ENCODE assay signal across 8 cellular contexts in genomic region chr10:110077436-110078120, GRCh38.
A peak's percentile ranks its signal among the peaks of the same experiment; 100 is the strongest.
DNase-seq lines count a peak whose midpoint lies in the region; ATAC-seq and TF ChIP-seq lines count a peak whose summit lies in the region.

No MANE protein-coding gene starts in this region.

- H3K4me3 ChIP-seq in Caco-2 (ENCODE audit: low read depth, low read length): no peak overlapping the region
- peak overlapping the region; percentile 40 for H3K4me3 ChIP-seq in NB4 (ENCODE audit: low read depth, low read length)

- intact Hi-C loops in Caco-2 (cut with micrococcal nuclease; ENCODE audit: unreplicated experiment) (loop anchor here (1.0 kb wide), 2 partner anchors 9 to 70 kb away; partner anchors contain the start of gene ADD3), posterior vena cava (cut with DNase I) (no loop called here)

- no peaks in the 10 kb centered on the region for H3K9me3 ChIP-seq in Caco-2

- H3K27ac Mint-ChIP-seq in Caco-2 (ENCODE audit: unreplicated experiment) (peak overlapping the region; percentile 36), neural crest cell (ENCODE audit: unreplicated experiment) (peak overlapping the region; percentile 65)

- H3K27me3 ChIP-seq in Caco-2 (replicated peaks; ENCODE audit: control insufficient read depth, insufficient read depth, low read length): no peaks in the 10 kb centered on the region

- H3K27me3 Mint-ChIP-seq in Caco-2 (ENCODE audit: insufficient read depth, unreplicated experiment): no peaks in the 10 kb centered on the region
- H3K27me3 Mint-ChIP-seq in neural crest cell (ENCODE audit: low read depth): no peaks in the 10 kb centered on the region

- ATAC-seq in HG03571 (IDR thresholded peaks at IDR 0.05; ENCODE audit: unreplicated experiment): no peak

- H3K9me3 Mint-ChIP-seq in Caco-2 (ENCODE audit: unreplicated experiment) (no peaks in the 10 kb centered on the region), neural crest cell (no peaks in the 10 kb centered on the region)

- H3K4me3 Mint-ChIP-seq in Caco-2 (ENCODE audit: unreplicated experiment): peak overlapping the region; percentile 42
- peak overlapping the region; percentile 52 for H3K4me3 Mint-ChIP-seq in neural crest cell

- no TSS peak for BruUV-seq in Caco-2 (replicated peaks; lab: Mats Ljungman, UMichigan)

- no peak for TF ChIP-seq CTCF in Caco-2 (IDR thresholded peaks at IDR 0.05; ENCODE audit: insufficient read depth in 1 of 2, low read depth in 1 of 2, low read length in 1 of 2, severe bottlenecking in 1 of 2, unreplicated experiment in 1 of 2)
- no peak for TF ChIP-seq CTCF in NB4 (IDR thresholded peaks at IDR 0.05; ENCODE audit: low read depth, low read length)
- no peak for TF ChIP-seq CTCF in neural crest cell (conservative IDR thresholded peaks at IDR 0.05)

- TF ChIP-seq POLR2A in NB4 (IDR thresholded peaks at IDR 0.05; ENCODE audit: extremely low read depth, insufficient read length): no peak

- peaks cover 53% of the 10 kb centered on the region for H3K4me1 Mint-ChIP-seq in Caco-2 (ENCODE audit: low read depth, unreplicated experiment)
- H3K4me1 Mint-ChIP-seq in neural crest cell: peaks cover 64% of the 10 kb centered on the region

- CTCF ChIA-PET in Caco-2 (lab: Charles Lee): interaction anchor here (1.0 to 1.3 kb wide), 2 partner anchors 10 to 193 kb away, joined by 4 to 10 read pairs; no protein-coding TSS in a partner anchor

- POLR2A ChIA-PET in Caco-2 (lab: Charles Lee): interaction anchor here (0.7 to 1.0 kb wide), 3 partner anchors 67 to 154 kb away, joined by 3 to 5 read pairs (median 3); partner anchors contain the start of gene XPNPEP1

- H3K4me1 ChIP-seq in Caco-2: peaks cover 61% of the 10 kb centered on the region

- peak overlapping the region; percentile 79 for H3K27ac ChIP-seq in cingulate gyrus (ENCODE audit: low read depth, low read length)

- H3K36me3 ChIP-seq in Caco-2 (ENCODE audit: control insufficient read depth, insufficient read depth, low read length): no peaks in the 10 kb centered on the region; the same call in 1 of the 2 replicates

- no peak for DNase-seq in Caco-2
- peak; percentile 79 for DNase-seq in NB4 (ENCODE audit: low read depth)
- no peak for DNase-seq in neural crest cell (ENCODE audit: low read depth, low spot score)
- no peak for DNase-seq in posterior vena cava (ENCODE audit: low spot score)
- DNase-seq in activated CD4-positive, CD25-positive, alpha-beta regulatory T cell (lab: John Stamatoyannopoulos, UW): no peak
- no peak for DNase-seq in GOT3 (lab: John Stamatoyannopoulos, UW)

- H3K36me3 Mint-ChIP-seq in Caco-2 (ENCODE audit: insufficient read depth, unreplicated experiment) (peaks cover 27% of the 10 kb centered on the region), neural crest cell (ENCODE audit: low read depth) (no peaks in the 10 kb centered on the region)
